In the genomic region with DNA sequence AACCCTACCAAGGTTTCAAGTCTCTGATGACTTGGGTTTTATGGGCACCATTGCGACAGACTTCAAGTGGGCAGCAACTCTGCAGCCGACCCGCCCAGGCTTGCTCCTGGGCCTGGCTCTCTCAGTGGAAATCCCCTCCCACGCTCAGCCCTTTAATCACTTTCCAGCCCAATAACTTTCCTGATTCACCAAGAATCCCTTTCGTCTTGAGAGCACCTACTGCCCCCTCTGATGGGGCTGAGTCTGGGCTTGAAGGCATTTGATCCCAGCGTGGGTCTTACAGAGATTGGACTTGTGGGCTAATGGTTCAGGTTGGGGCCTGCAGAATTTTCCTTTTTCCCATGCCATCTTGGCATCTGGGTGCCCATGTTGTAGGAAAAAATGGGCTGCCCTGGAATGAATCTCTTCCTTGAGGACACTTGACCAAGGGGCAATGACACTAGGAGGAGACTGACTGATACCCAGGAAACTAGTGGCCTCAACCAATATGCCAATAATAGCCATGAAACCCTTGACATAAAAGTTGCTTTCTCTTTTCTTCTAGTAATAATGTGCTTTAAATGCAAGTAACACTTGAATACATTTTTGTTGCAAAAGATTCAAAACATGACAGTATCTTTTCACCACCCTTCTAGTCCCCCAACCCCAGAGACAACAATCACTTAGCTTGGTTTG, we compare ENCODE assay signal across 1 cellular context.
TF ChIP-seq lines count a peak whose summit lies in the region.

No MANE protein-coding gene starts in this region.

TF ChIP-seq in A549, 52 proteins besides CTCF, POLR2A, EP300 and RAD21 (continued from another document):
- TF ChIP-seq RCOR1 (IDR thresholded peaks at IDR 0.05; ENCODE audit: low read depth, low read length) (no peak), CEBPB (IDR thresholded peaks at IDR 0.05) (peak; percentile 54 to 69; a peak in 3 of 4 replicates), ZFP36 (IDR thresholded peaks at IDR 0.05; ENCODE audit: borderline replicate concordance, partially characterized antibody) (no peak), CBX2 (IDR thresholded peaks at IDR 0.05; ENCODE audit: borderline replicate concordance, low read depth) (no peak)
TF ChIP-seq in A549: peak in this region for 1.
